In genomic region chr14:64114166-64114565, GRCh38 we compare ENCODE assay signal across 16 cellular contexts.
DNase-seq lines count a peak whose midpoint lies in the region; ATAC-seq and TF ChIP-seq lines count a peak whose summit lies in the region.
"Had no signal": no experiment of that assay in that cellular context is flagged by ENCODE, and none has a peak within 500 bp of the region (broad histone marks: within the 10 kb centered on the region; RNA-seq: fewer than 3 reads in every experiment).

No MANE protein-coding gene starts in this region.

- no peak for DNase-seq in activated naive CD4-positive, alpha-beta T cell treated with anti-CD3 and anti-CD28 coated beads, Interleukin-2, amount 10 ng/mL, durations not matched to agents 7 days and 5 days
- no peak for DNase-seq in activated naive CD4-positive, alpha-beta T cell treated with anti-CD3 and anti-CD28 coated beads for 36 hours
- DNase-seq in WTC11 (ENCODE audit: low spot score) (no peak), islet precursor cell (peak; percentile 75), thyroid gland (no peak), hippocampal formation (lab: John Stamatoyannopoulos, UW) (no peak), NCI-H2107 treated with DMSO at 0.1 percent for 48 hours (lab: John Stamatoyannopoulos, UW; ENCODE audit: unreplicated experiment) (no peak)
- DNase-seq: central memory CD4-positive, alpha-beta T cell; foreskin melanocyte; Kasumi-1; lower lobe of right lung; NCI-H446; stimulated activated CD4-positive, alpha-beta T cell treated with anti-CD3 and anti-CD28 coated beads, Interleukin-4, amount 100 ng/mL, for 4 hours; substantia nigra had no signal

- H3K27me3 Mint-ChIP-seq in activated naive CD4-positive, alpha-beta T cell treated with anti-CD3 and anti-CD28 coated beads, Interleukin-2, amount 10 ng/mL, durations not matched to agents 7 days and 5 days: no peaks in the 10 kb centered on the region
- no peaks in the 10 kb centered on the region for H3K27me3 Mint-ChIP-seq in activated naive CD4-positive, alpha-beta T cell treated with anti-CD3 and anti-CD28 coated beads for 36 hours (ENCODE audit: low read depth)
- H3K27me3 Mint-ChIP-seq in WTC11 (ENCODE audit: low read depth): no peaks in the 10 kb centered on the region

- peak overlapping the region; percentile 24 for H3K27ac Mint-ChIP-seq in activated naive CD4-positive, alpha-beta T cell treated with anti-CD3 and anti-CD28 coated beads, Interleukin-2, amount 10 ng/mL, durations not matched to agents 7 days and 5 days
- H3K27ac Mint-ChIP-seq in activated naive CD4-positive, alpha-beta T cell treated with anti-CD3 and anti-CD28 coated beads for 36 hours: no peak overlapping the region
- peak overlapping the region; percentile 60 for H3K27ac Mint-ChIP-seq in WTC11

- no peak overlapping the region for H3K4me3 ChIP-seq in thyroid gland (replicated peaks in 1 of 3)
- H3K4me3 ChIP-seq: lower lobe of right lung had no signal

- ATAC-seq in WTC11: peak; percentile 82
- no peak for ATAC-seq in GM19023 (IDR thresholded peaks at IDR 0.05; ENCODE audit: unreplicated experiment)
- ATAC-seq: HCT116, lower lobe of right lung had no signal

- no peak overlapping the region for H3K4me3 Mint-ChIP-seq in activated naive CD4-positive, alpha-beta T cell treated with anti-CD3 and anti-CD28 coated beads, Interleukin-2, amount 10 ng/mL, durations not matched to agents 7 days and 5 days
- H3K4me3 Mint-ChIP-seq in activated naive CD4-positive, alpha-beta T cell treated with anti-CD3 and anti-CD28 coated beads for 36 hours: no peak overlapping the region
- no peak overlapping the region for H3K4me3 Mint-ChIP-seq in WTC11

- H3K9me3 ChIP-seq in thyroid gland: no peaks in the 10 kb centered on the region
- H3K9me3 ChIP-seq: lower lobe of right lung had no signal

- H3K36me3 Mint-ChIP-seq in activated naive CD4-positive, alpha-beta T cell treated with anti-CD3 and anti-CD28 coated beads, Interleukin-2, amount 10 ng/mL, durations not matched to agents 7 days and 5 days: peaks cover 57% of the 10 kb centered on the region
- peaks cover 9% of the 10 kb centered on the region for H3K36me3 Mint-ChIP-seq in activated naive CD4-positive, alpha-beta T cell treated with anti-CD3 and anti-CD28 coated beads for 36 hours (ENCODE audit: low read depth)
- H3K36me3 Mint-ChIP-seq in WTC11: peaks cover 2% of the 10 kb centered on the region; the same call in 1 of the 2 replicates

- H3K27me3 ChIP-seq in thyroid gland: no peaks in the 10 kb centered on the region

- peaks cover 10% of the 10 kb centered on the region for H3K4me1 Mint-ChIP-seq in activated naive CD4-positive, alpha-beta T cell treated with anti-CD3 and anti-CD28 coated beads, Interleukin-2, amount 10 ng/mL, durations not matched to agents 7 days and 5 days
- H3K4me1 Mint-ChIP-seq in activated naive CD4-positive, alpha-beta T cell treated with anti-CD3 and anti-CD28 coated beads for 36 hours (ENCODE audit: low read depth): no peaks in the 10 kb centered on the region
- peaks cover 17% of the 10 kb centered on the region for H3K4me1 Mint-ChIP-seq in WTC11

- no peaks in the 10 kb centered on the region for H3K9me3 Mint-ChIP-seq in activated naive CD4-positive, alpha-beta T cell treated with anti-CD3 and anti-CD28 coated beads, Interleukin-2, amount 10 ng/mL, durations not matched to agents 7 days and 5 days
- no peaks in the 10 kb centered on the region for H3K9me3 Mint-ChIP-seq in activated naive CD4-positive, alpha-beta T cell treated with anti-CD3 and anti-CD28 coated beads for 36 hours
- no peaks in the 10 kb centered on the region for H3K9me3 Mint-ChIP-seq in WTC11

- no peaks in the 10 kb centered on the region for H3K36me3 ChIP-seq in thyroid gland

- H3K27ac ChIP-seq in thyroid gland: peak overlapping the region; percentile 91 to 93 (median 92)
- H3K27ac ChIP-seq: lower lobe of right lung had no signal

- intact Hi-C loops in activated naive CD4-positive, alpha-beta T cell treated with anti-CD3 and anti-CD28 coated beads for 36 hours (cut with micrococcal nuclease): no loop called here
- intact Hi-C loops in thyroid gland (cut with DNase I): no loop called here

- TF ChIP-seq CTCF in WTC11 (IDR thresholded peaks at IDR 0.05) (no peak), thyroid gland (IDR thresholded peaks at IDR 0.05) (no peak)

- no peak for TF ChIP-seq POLR2A in thyroid gland (IDR thresholded peaks at IDR 0.05)

- 68 to 79% methylated on average over 9 of the region's 9 CpGs for WGBS in thyroid gland, 2 donors

- POLR2A ChIA-PET in WTC11 (lab: Charles Lee): interaction anchor here (0.6 kb wide), 1 partner anchor 114 kb away, joined by 3 read pairs; no protein-coding TSS in a partner anchor

- peaks cover 46 to 48% of the 10 kb centered on the region in 2 donors for H3K4me1 ChIP-seq in thyroid gland
- H3K4me1 ChIP-seq: lower lobe of right lung had no signal

- CTCF ChIA-PET in activated naive CD4-positive, alpha-beta T cell treated with anti-CD3 and anti-CD28 coated beads, Interleukin-2, amount 10 ng/mL, durations not matched to agents 7 days and 5 days (lab: Charles Lee): no interaction called here
- CTCF ChIA-PET in activated naive CD4-positive, alpha-beta T cell treated with anti-CD3 and anti-CD28 coated beads for 36 hours (lab: Charles Lee): interaction anchor here (0.6 kb wide), 1 partner anchor 658 kb away, joined by 3 read pairs; no protein-coding TSS in a partner anchor
- CTCF ChIA-PET in WTC11 (lab: Charles Lee): interaction anchor here (0.7 to 2.5 kb wide), 4 partner anchors 24 to 54 kb away, joined by 3 to 9 read pairs (median 3); no protein-coding TSS in a partner anchor

TF ChIP-seq in WTC11, 78 proteins besides CTCF, POLR2A, EP300 and RAD21 (continues in another document):
- TF ChIP-seq NR1H2 (CRISPR knock-in tag; IDR thresholded peaks at IDR 0.05) (no peak), KAT7 (CRISPR knock-in tag; IDR thresholded peaks at IDR 0.05; ENCODE audit: borderline replicate concordance) (no peak), E2F5 (CRISPR knock-in tag; IDR thresholded peaks at IDR 0.05) (no peak), ZNF416 (CRISPR knock-in tag; IDR thresholded peaks at IDR 0.05) (no peak), USF2 (CRISPR knock-in tag; IDR thresholded peaks at IDR 0.05) (no peak), ZBTB21 (CRISPR knock-in tag; IDR thresholded peaks at IDR 0.05; ENCODE audit: borderline replicate concordance) (no peak), ESRRA (CRISPR knock-in tag; IDR thresholded peaks at IDR 0.05; ENCODE audit: borderline replicate concordance) (no peak), IRF2 (CRISPR knock-in tag; IDR thresholded peaks at IDR 0.05; ENCODE audit: borderline replicate concordance, low read depth) (no peak), SMAD4 (CRISPR knock-in tag; IDR thresholded peaks at IDR 0.05) (no peak), ZNF232 (CRISPR knock-in tag; IDR thresholded peaks at IDR 0.05) (no peak), TCF7 (CRISPR knock-in tag; IDR thresholded peaks at IDR 0.05; ENCODE audit: low read depth) (no peak), ELF4 (CRISPR knock-in tag; IDR thresholded peaks at IDR 0.05; ENCODE audit: low read depth) (no peak)
- TF ChIP-seq, protein P1, sequence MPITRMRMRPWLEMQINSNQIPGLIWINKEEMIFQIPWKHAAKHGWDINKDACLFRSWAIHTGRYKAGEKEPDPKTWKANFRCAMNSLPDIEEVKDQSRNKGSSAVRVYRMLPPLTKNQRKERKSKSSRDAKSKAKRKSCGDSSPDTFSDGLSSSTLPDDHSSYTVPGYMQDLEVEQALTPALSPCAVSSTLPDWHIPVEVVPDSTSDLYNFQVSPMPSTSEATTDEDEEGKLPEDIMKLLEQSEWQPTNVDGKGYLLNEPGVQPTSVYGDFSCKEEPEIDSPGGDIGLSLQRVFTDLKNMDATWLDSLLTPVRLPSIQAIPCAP (CRISPR knock-in tag; IDR thresholded peaks at IDR 0.05): no peak
- TF ChIP-seq, protein P2, sequence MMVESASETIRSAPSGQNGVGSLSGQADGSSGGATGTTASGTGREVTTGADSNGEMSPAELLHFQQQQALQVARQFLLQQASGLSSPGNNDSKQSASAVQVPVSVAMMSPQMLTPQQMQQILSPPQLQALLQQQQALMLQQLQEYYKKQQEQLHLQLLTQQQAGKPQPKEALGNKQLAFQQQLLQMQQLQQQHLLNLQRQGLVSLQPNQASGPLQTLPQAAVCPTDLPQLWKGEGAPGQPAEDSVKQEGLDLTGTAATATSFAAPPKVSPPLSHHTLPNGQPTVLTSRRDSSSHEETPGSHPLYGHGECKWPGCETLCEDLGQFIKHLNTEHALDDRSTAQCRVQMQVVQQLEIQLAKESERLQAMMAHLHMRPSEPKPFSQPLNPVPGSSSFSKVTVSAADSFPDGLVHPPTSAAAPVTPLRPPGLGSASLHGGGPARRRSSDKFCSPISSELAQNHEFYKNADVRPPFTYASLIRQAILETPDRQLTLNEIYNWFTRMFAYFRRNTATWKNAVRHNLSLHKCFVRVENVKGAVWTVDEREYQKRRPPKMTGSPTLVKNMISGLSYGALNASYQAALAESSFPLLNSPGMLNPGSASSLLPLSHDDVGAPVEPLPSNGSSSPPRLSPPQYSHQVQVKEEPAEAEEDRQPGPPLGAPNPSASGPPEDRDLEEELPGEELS (CRISPR knock-in tag; IDR thresholded peaks at IDR 0.05): no peak
- TF ChIP-seq, protein P3, sequence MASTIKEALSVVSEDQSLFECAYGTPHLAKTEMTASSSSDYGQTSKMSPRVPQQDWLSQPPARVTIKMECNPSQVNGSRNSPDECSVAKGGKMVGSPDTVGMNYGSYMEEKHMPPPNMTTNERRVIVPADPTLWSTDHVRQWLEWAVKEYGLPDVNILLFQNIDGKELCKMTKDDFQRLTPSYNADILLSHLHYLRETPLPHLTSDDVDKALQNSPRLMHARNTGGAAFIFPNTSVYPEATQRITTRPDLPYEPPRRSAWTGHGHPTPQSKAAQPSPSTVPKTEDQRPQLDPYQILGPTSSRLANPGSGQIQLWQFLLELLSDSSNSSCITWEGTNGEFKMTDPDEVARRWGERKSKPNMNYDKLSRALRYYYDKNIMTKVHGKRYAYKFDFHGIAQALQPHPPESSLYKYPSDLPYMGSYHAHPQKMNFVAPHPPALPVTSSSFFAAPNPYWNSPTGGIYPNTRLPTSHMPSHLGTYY (CRISPR knock-in tag; IDR thresholded peaks at IDR 0.05): no peak
